ENCODE assay signal across 1 cellular context in the genomic region with DNA sequence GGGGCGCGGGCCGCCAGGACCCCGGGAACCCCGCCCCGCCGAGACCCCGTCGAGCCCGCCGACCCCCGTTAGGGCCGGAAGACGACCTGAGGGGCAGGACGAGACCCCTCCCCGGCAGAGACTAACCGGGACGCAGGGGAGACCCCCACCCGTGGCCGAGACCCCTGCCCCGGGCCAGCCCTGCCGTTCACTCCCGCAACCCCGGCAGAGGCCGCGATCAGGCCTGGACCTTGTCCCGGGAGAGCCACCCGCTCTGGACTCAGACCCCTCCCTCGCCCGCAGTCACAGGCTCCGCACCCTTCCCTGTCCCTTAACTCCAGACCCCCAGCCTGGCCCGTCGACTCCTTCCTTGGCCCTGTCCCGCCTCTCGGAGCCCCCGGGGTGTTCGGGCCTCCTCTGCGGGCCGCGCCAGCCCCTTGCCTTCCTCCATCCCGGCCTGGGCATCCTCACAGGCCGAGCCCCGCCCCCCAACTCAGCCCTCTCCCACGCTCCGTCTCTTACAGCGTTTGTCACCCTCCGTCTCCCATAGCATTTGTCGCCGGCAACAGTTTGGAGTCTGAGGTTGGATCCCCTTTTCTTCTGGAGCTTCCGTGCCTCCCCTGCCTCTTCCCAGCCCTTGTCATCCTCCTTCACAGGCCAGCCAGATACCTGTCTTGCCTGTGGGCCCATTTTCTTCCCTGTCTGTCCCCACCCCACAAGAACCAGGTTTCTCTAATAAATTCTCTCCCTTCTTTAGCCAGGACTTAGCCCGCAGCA.
A peak's percentile ranks its signal among the peaks of the same experiment; 100 is the strongest.
TF ChIP-seq lines count a peak whose summit lies in the region.

No MANE protein-coding gene starts in this region.

TF ChIP-seq in HepG2, 621 proteins besides CTCF, POLR2A, EP300 and RAD21 (continued from another document and continues in another):
- TF ChIP-seq, protein P1, sequence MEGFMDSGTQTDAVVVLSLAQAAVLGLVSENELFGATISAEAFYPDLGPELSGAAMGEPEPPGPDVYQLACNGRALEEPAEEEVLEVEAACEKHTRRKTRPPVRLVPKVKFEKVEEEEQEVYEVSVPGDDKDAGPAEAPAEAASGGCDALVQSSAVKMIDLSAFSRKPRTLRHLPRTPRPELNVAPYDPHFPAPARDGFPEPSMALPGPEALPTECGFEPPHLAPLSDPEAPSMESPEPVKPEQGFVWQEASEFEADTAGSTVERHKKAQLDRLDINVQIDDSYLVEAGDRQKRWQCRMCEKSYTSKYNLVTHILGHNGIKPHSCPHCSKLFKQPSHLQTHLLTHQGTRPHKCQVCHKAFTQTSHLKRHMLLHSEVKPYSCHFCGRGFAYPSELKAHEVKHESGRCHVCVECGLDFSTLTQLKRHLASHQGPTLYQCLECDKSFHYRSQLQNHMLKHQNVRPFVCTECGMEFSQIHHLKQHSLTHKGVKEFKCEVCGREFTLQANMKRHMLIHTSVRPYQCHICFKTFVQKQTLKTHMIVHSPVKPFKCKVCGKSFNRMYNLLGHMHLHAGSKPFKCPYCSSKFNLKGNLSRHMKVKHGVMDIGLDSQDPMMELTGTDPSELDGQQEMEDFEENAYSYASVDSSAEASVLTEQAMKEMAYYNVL (CRISPR knock-in tag; IDR thresholded peaks at IDR 0.05; ENCODE audit: borderline replicate concordance): 0 out of 2 replicates have a peak, but pooled peaks have one; percentile 53
- TF ChIP-seq ZNF776 (CRISPR knock-in tag; IDR thresholded peaks at IDR 0.05) (0 out of 2 replicates have a peak, but pooled peaks have one; percentile 27), ELF1 (CRISPR knock-in tag; IDR thresholded peaks at IDR 0.05) (peak; percentile 38; the same call in 1 of the 2 replicates), HOXA3 (CRISPR knock-in tag; IDR thresholded peaks at IDR 0.05) (no peak), ZNF83 (CRISPR knock-in tag; IDR thresholded peaks at IDR 0.05; ENCODE audit: borderline replicate concordance) (peak; percentile 22; the same call in 1 of the 2 replicates), ZNF224 (CRISPR knock-in tag; IDR thresholded peaks at IDR 0.05) (peak; percentile 17; the same call in 1 of the 2 replicates), ZNF552 (CRISPR knock-in tag; IDR thresholded peaks at IDR 0.05; ENCODE audit: borderline replicate concordance) (peak; percentile 89; the same call in 1 of the 2 replicates), MEIS1 (CRISPR knock-in tag; IDR thresholded peaks at IDR 0.05; ENCODE audit: borderline replicate concordance) (no peak), POLR2G (IDR thresholded peaks at IDR 0.05; ENCODE audit: low read depth, low read length) (no peak; the same call in 1 of the 2 replicates), NR2F6 (IDR thresholded peaks at IDR 0.05) (no peak; the same call in 1 of the 2 replicates), NR2F6 (CRISPR knock-in tag; IDR thresholded peaks at IDR 0.05) (0 out of 2 replicates have a peak, but pooled peaks have one; percentile 17), RCOR2 (CRISPR knock-in tag; IDR thresholded peaks at IDR 0.05) (no peak), ZMYM4 (CRISPR knock-in tag; IDR thresholded peaks at IDR 0.05) (peak; percentile 42; the same call in 1 of the 2 replicates), HNF4A (CRISPR knock-in tag; IDR thresholded peaks at IDR 0.05) (peak; percentile 71), NFATC3 (CRISPR knock-in tag; IDR thresholded peaks at IDR 0.05) (no peak; the same call in 1 of the 2 replicates), ZNF383 (CRISPR knock-in tag; IDR thresholded peaks at IDR 0.05; ENCODE audit: borderline replicate concordance) (no peak), KLF12 (CRISPR knock-in tag; IDR thresholded peaks at IDR 0.05; ENCODE audit: borderline replicate concordance) (peak; percentile 63; the same call in 1 of the 2 replicates), ZNF20 (CRISPR knock-in tag; IDR thresholded peaks at IDR 0.05) (no peak), GTF2F1 (IDR thresholded peaks at IDR 0.05; ENCODE audit: low read length) (no peak), RFX1 (IDR thresholded peaks at IDR 0.05) (peak; percentile 5; the same call in 1 of the 2 replicates), ZNF136 (CRISPR knock-in tag; IDR thresholded peaks at IDR 0.05; ENCODE audit: low read depth) (no peak), FOXC1 (CRISPR knock-in tag; IDR thresholded peaks at IDR 0.05; ENCODE audit: borderline replicate concordance) (peak; percentile 89), ZFP41 (CRISPR knock-in tag; IDR thresholded peaks at IDR 0.05; ENCODE audit: borderline replicate concordance) (peak; percentile 64; the same call in 1 of the 2 replicates), ARID2 (CRISPR knock-in tag; IDR thresholded peaks at IDR 0.05; ENCODE audit: borderline replicate concordance) (peak; percentile 86; the same call in 1 of the 2 replicates), SATB2 (CRISPR knock-in tag; IDR thresholded peaks at IDR 0.05) (no peak; the same call in 1 of the 2 replicates), ZNF605 (CRISPR knock-in tag; IDR thresholded peaks at IDR 0.05) (no peak; the same call in 1 of the 2 replicates), YEATS4 (CRISPR knock-in tag; IDR thresholded peaks at IDR 0.05; ENCODE audit: borderline replicate concordance) (no peak; the same call in 1 of the 2 replicates), ZBTB8A (CRISPR knock-in tag; IDR thresholded peaks at IDR 0.05; ENCODE audit: borderline replicate concordance, low read depth) (no peak), RBM39 (IDR thresholded peaks at IDR 0.05; ENCODE audit: low read depth, low read length, poor library complexity, severe bottlenecking) (no peak), DNMT1 (CRISPR knock-in tag; IDR thresholded peaks at IDR 0.05) (no peak), RBM22 (optimal IDR thresholded peaks at IDR 0.05; ENCODE audit: low read length) (no peak), ZNF674 (CRISPR knock-in tag; IDR thresholded peaks at IDR 0.05; ENCODE audit: low read depth) (0 out of 2 replicates have a peak, but pooled peaks have one; percentile 3), ZNF235 (CRISPR knock-in tag; IDR thresholded peaks at IDR 0.05; ENCODE audit: borderline replicate concordance) (peak; percentile 91), MAF1 (CRISPR knock-in tag; IDR thresholded peaks at IDR 0.05; ENCODE audit: borderline replicate concordance) (no peak), ZNF567 (CRISPR knock-in tag; IDR thresholded peaks at IDR 0.05; ENCODE audit: borderline replicate concordance) (peak; percentile 32; the same call in 1 of the 2 replicates), ZNF746 (CRISPR knock-in tag; IDR thresholded peaks at IDR 0.05) (no peak), ZNF607 (CRISPR knock-in tag; IDR thresholded peaks at IDR 0.05; ENCODE audit: borderline replicate concordance) (0 out of 2 replicates have a peak, but pooled peaks have one; percentile 66)
- TF ChIP-seq, protein P2, sequence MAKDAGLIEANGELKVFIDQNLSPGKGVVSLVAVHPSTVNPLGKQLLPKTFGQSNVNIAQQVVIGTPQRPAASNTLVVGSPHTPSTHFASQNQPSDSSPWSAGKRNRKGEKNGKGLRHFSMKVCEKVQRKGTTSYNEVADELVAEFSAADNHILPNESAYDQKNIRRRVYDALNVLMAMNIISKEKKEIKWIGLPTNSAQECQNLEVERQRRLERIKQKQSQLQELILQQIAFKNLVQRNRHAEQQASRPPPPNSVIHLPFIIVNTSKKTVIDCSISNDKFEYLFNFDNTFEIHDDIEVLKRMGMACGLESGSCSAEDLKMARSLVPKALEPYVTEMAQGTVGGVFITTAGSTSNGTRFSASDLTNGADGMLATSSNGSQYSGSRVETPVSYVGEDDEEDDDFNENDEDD (CRISPR knock-in tag; IDR thresholded peaks at IDR 0.05; ENCODE audit: borderline replicate concordance): no peak
- TF ChIP-seq, protein P3, sequence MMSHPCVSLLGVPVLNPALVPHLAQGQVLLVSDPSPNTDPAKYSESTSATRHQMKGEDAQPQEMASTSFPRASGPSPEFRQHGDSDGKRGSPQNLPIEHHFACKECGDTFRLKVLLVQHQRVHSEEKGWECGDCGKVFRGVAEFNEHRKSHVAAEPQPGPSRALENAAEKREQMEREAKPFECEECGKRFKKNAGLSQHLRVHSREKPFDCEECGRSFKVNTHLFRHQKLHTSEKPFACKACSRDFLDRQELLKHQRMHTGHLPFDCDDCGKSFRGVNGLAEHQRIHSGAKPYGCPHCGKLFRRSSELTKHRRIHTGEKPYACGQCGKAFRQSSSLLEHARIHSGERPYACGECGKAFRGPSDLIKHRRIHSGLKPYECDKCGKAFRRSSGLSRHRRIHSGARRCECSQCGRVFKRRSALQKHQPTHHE (CRISPR knock-in tag; IDR thresholded peaks at IDR 0.05; ENCODE audit: borderline replicate concordance): peak; percentile 29; the same call in 1 of the 2 replicates
- TF ChIP-seq, protein P4, sequence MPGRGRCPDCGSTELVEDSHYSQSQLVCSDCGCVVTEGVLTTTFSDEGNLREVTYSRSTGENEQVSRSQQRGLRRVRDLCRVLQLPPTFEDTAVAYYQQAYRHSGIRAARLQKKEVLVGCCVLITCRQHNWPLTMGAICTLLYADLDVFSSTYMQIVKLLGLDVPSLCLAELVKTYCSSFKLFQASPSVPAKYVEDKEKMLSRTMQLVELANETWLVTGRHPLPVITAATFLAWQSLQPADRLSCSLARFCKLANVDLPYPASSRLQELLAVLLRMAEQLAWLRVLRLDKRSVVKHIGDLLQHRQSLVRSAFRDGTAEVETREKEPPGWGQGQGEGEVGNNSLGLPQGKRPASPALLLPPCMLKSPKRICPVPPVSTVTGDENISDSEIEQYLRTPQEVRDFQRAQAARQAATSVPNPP (CRISPR knock-in tag; IDR thresholded peaks at IDR 0.05): no peak
- TF ChIP-seq, protein P5, sequence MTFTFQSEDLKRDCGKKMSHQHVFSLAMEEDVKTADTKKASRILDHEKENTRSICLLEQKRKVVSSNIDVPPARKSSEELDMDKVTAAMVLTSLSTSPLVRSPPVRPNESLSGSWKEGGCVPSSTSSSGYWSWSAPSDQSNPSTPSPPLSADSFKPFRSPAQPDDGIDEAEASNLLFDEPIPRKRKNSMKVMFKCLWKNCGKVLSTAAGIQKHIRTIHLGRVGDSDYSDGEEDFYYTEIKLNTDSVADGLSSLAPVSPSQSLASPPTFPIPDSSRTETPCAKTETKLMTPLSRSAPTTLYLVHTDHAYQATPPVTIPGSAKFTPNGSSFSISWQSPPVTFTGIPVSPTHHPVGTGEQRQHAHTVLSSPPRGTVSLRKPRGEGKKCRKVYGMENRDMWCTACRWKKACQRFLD (CRISPR knock-in tag; IDR thresholded peaks at IDR 0.05; ENCODE audit: borderline replicate concordance): peak; percentile 64; the same call in 1 of the 2 replicates
- TF ChIP-seq, protein P6, sequence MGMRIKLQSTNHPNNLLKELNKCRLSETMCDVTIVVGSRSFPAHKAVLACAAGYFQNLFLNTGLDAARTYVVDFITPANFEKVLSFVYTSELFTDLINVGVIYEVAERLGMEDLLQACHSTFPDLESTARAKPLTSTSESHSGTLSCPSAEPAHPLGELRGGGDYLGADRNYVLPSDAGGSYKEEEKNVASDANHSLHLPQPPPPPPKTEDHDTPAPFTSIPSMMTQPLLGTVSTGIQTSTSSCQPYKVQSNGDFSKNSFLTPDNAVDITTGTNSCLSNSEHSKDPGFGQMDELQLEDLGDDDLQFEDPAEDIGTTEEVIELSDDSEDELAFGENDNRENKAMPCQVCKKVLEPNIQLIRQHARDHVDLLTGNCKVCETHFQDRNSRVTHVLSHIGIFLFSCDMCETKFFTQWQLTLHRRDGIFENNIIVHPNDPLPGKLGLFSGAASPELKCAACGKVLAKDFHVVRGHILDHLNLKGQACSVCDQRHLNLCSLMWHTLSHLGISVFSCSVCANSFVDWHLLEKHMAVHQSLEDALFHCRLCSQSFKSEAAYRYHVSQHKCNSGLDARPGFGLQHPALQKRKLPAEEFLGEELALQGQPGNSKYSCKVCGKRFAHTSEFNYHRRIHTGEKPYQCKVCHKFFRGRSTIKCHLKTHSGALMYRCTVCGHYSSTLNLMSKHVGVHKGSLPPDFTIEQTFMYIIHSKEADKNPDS (CRISPR knock-in tag; IDR thresholded peaks at IDR 0.05): peak; percentile 82; the same call in 1 of the 2 replicates
- TF ChIP-seq, protein P7, sequence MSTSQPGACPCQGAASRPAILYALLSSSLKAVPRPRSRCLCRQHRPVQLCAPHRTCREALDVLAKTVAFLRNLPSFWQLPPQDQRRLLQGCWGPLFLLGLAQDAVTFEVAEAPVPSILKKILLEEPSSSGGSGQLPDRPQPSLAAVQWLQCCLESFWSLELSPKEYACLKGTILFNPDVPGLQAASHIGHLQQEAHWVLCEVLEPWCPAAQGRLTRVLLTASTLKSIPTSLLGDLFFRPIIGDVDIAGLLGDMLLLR (CRISPR knock-in tag; IDR thresholded peaks at IDR 0.05): peak; percentile 78
- TF ChIP-seq, protein P8, sequence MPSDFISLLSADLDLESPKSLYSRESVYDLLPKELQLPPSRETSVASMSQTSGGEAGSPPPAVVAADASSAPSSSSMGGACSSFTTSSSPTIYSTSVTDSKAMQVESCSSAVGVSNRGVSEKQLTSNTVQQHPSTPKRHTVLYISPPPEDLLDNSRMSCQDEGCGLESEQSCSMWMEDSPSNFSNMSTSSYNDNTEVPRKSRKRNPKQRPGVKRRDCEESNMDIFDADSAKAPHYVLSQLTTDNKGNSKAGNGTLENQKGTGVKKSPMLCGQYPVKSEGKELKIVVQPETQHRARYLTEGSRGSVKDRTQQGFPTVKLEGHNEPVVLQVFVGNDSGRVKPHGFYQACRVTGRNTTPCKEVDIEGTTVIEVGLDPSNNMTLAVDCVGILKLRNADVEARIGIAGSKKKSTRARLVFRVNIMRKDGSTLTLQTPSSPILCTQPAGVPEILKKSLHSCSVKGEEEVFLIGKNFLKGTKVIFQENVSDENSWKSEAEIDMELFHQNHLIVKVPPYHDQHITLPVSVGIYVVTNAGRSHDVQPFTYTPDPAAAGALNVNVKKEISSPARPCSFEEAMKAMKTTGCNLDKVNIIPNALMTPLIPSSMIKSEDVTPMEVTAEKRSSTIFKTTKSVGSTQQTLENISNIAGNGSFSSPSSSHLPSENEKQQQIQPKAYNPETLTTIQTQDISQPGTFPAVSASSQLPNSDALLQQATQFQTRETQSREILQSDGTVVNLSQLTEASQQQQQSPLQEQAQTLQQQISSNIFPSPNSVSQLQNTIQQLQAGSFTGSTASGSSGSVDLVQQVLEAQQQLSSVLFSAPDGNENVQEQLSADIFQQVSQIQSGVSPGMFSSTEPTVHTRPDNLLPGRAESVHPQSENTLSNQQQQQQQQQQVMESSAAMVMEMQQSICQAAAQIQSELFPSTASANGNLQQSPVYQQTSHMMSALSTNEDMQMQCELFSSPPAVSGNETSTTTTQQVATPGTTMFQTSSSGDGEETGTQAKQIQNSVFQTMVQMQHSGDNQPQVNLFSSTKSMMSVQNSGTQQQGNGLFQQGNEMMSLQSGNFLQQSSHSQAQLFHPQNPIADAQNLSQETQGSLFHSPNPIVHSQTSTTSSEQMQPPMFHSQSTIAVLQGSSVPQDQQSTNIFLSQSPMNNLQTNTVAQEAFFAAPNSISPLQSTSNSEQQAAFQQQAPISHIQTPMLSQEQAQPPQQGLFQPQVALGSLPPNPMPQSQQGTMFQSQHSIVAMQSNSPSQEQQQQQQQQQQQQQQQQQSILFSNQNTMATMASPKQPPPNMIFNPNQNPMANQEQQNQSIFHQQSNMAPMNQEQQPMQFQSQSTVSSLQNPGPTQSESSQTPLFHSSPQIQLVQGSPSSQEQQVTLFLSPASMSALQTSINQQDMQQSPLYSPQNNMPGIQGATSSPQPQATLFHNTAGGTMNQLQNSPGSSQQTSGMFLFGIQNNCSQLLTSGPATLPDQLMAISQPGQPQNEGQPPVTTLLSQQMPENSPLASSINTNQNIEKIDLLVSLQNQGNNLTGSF (CRISPR knock-in tag; IDR thresholded peaks at IDR 0.05): peak; percentile 13; the same call in 1 of the 2 replicates
